23 cellular contexts compared by ENCODE assay signal in the genomic region with DNA sequence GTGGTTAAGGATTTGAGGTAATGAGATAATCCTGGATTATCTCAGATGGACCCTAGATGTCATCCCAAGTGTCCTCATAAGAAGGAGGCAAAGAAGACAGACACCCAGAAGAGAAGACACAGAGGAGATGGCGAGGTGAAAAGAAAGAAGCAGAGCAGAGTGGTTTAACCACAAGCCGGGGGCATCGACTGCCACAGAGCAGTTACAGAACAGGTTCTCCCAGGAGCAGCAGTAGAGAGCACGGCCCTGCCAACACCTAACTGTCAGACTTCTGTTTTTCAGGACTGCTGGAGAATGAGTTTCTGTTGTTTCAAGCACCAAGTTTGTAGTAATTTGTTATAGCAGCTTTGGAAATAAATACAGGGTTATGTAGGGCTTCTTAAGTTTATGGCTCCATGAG.
DNase-seq lines count a peak whose midpoint lies in the region; ATAC-seq and TF ChIP-seq lines count a peak whose summit lies in the region.
"Had no signal": no experiment of that assay in that cellular context is flagged by ENCODE, and none has a peak within 500 bp of the region (broad histone marks: within the 10 kb centered on the region; RNA-seq: fewer than 3 reads in every experiment).

No MANE protein-coding gene starts in this region.

- H3K9me3 Mint-ChIP-seq in nephron progenitor cell: no peaks in the 10 kb centered on the region

- DNase-seq in NCI-H510A (lab: John Stamatoyannopoulos, UW): peak; percentile 24
- DNase-seq in breast epithelium (ENCODE audit: low spot score in 2 of 2): peak; percentile 18 to 53
- DNase-seq in iPS-NIHi11 (ENCODE audit: low spot score): peak; percentile 13
- no peak for DNase-seq in activated effector memory CD4-positive, alpha-beta T cell treated with Interleukin-2 at 50 U/mL for 16 hours
- DNase-seq in nephron progenitor cell: no peak
- no peak for DNase-seq in NCI-H2107 treated with DMSO at 0.1 percent for 48 hours (lab: John Stamatoyannopoulos, UW; ENCODE audit: unreplicated experiment)
- DNase-seq: ACHN; AML-193; COR-L47; EL; H7; Kasumi-1; NCI-H1105 treated with DMSO at 0.1 percent for 48 hours; NCI-H1930; NCI-H524 treated with DMSO at 0.1 percent for 48 hours; NK-92 treated with Interleukin-12 subunit alpha and Interleukin-12 subunit beta, amount 100 ng/mL, for 24 hours; OCI-M1; RPMI8226; SW 1271 had no signal

- H3K9me3 ChIP-seq in breast epithelium: no peaks in the 10 kb centered on the region
- H3K9me3 ChIP-seq: SJSA1 had no signal

- no peak overlapping the region for H3K27ac Mint-ChIP-seq in nephron progenitor cell
- H3K27ac Mint-ChIP-seq: IgD-negative memory B cell had no signal

- TF ChIP-seq POLR2A in breast epithelium (IDR thresholded peaks at IDR 0.05): no peak

- TF ChIP-seq CTCF in breast epithelium (IDR thresholded peaks at IDR 0.05) (no peak), nephron progenitor cell (IDR thresholded peaks at IDR 0.05) (no peak)

- H3K27ac ChIP-seq in breast epithelium: no peak overlapping the region
- H3K27ac ChIP-seq: SJSA1 had no signal

- no peaks in the 10 kb centered on the region for H3K36me3 ChIP-seq in breast epithelium
- H3K36me3 ChIP-seq: SJSA1 had no signal

- H3K36me3 Mint-ChIP-seq in nephron progenitor cell (ENCODE audit: low read depth): no peaks in the 10 kb centered on the region
- H3K36me3 Mint-ChIP-seq: IgD-negative memory B cell had no signal

- no peaks in the 10 kb centered on the region for H3K4me1 ChIP-seq in breast epithelium

- ATAC-seq in GM19463 (IDR thresholded peaks at IDR 0.05; ENCODE audit: unreplicated experiment) (peak; percentile 33), SK-N-SH treated with all-trans-retinoic acid at 6 μM for 48 hours (no peak)

- peaks cover 9% of the 10 kb centered on the region for H3K27me3 Mint-ChIP-seq in nephron progenitor cell (ENCODE audit: low read depth, poor library complexity)
- H3K27me3 Mint-ChIP-seq: IgD-negative memory B cell had no signal

- no peak overlapping the region for H3K4me3 ChIP-seq in breast epithelium
- H3K4me3 ChIP-seq: SJSA1 had no signal

- no peak overlapping the region for H3K4me3 Mint-ChIP-seq in nephron progenitor cell
- H3K4me3 Mint-ChIP-seq: IgD-negative memory B cell had no signal

- no peaks in the 10 kb centered on the region for H3K4me1 Mint-ChIP-seq in nephron progenitor cell
- H3K4me1 Mint-ChIP-seq: IgD-negative memory B cell had no signal

- intact Hi-C loops in breast epithelium (cut with DNase I; ENCODE audit: low total_unique reads): no loop called here

- no peaks in the 10 kb centered on the region for H3K27me3 ChIP-seq in breast epithelium
- H3K27me3 ChIP-seq: SJSA1 had no signal

TF ChIP-seq in SK-N-SH treated with all-trans-retinoic acid at 6 μM for 48 hours, 23 proteins besides CTCF, POLR2A, EP300 and RAD21:
- no peak for TF ChIP-seq TOX (CRISPR knock-in tag; IDR thresholded peaks at IDR 0.05; ENCODE audit: borderline replicate concordance)
- TF ChIP-seq, protein P1, sequence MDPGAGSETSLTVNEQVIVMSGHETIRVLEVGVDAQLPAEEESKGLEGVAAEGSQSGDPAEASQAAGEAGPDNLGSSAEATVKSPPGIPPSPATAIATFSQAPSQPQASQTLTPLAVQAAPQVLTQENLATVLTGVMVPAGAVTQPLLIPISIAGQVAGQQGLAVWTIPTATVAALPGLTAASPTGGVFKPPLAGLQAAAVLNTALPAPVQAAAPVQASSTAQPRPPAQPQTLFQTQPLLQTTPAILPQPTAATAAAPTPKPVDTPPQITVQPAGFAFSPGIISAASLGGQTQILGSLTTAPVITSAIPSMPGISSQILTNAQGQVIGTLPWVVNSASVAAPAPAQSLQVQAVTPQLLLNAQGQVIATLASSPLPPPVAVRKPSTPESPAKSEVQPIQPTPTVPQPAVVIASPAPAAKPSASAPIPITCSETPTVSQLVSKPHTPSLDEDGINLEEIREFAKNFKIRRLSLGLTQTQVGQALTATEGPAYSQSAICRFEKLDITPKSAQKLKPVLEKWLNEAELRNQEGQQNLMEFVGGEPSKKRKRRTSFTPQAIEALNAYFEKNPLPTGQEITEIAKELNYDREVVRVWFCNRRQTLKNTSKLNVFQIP (CRISPR knock-in tag; IDR thresholded peaks at IDR 0.05; ENCODE audit: borderline replicate concordance, low read depth): no peak
- TF ChIP-seq ISL1 (CRISPR knock-in tag; IDR thresholded peaks at IDR 0.05): no peak
- TF ChIP-seq ZC3H10 (CRISPR knock-in tag; IDR thresholded peaks at IDR 0.05): no peak
- TF ChIP-seq, protein P2, sequence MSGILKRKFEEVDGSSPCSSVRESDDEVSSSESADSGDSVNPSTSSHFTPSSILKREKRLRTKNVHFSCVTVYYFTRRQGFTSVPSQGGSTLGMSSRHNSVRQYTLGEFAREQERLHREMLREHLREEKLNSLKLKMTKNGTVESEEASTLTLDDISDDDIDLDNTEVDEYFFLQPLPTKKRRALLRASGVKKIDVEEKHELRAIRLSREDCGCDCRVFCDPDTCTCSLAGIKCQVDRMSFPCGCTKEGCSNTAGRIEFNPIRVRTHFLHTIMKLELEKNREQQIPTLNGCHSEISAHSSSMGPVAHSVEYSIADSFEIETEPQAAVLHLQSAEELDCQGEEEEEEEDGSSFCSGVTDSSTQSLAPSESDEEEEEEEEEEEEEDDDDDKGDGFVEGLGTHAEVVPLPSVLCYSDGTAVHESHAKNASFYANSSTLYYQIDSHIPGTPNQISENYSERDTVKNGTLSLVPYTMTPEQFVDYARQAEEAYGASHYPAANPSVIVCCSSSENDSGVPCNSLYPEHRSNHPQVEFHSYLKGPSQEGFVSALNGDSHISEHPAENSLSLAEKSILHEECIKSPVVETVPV (CRISPR knock-in tag; IDR thresholded peaks at IDR 0.05): no peak
- TF ChIP-seq ARNTL (CRISPR knock-in tag; IDR thresholded peaks at IDR 0.05; ENCODE audit: borderline replicate concordance, low read depth): no peak
- TF ChIP-seq SNAI2 (CRISPR knock-in tag; IDR thresholded peaks at IDR 0.05): no peak
- TF ChIP-seq, protein P3, sequence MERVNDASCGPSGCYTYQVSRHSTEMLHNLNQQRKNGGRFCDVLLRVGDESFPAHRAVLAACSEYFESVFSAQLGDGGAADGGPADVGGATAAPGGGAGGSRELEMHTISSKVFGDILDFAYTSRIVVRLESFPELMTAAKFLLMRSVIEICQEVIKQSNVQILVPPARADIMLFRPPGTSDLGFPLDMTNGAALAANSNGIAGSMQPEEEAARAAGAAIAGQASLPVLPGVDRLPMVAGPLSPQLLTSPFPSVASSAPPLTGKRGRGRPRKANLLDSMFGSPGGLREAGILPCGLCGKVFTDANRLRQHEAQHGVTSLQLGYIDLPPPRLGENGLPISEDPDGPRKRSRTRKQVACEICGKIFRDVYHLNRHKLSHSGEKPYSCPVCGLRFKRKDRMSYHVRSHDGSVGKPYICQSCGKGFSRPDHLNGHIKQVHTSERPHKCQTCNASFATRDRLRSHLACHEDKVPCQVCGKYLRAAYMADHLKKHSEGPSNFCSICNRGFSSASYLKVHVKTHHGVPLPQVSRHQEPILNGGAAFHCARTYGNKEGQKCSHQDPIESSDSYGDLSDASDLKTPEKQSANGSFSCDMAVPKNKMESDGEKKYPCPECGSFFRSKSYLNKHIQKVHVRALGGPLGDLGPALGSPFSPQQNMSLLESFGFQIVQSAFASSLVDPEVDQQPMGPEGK (CRISPR knock-in tag; IDR thresholded peaks at IDR 0.05; ENCODE audit: borderline replicate concordance): no peak

Comparison
In these comparisons a context has a peak if more than half of its experiments do, and no peak if none do; other contexts are left out.
1. DNase-seq: peak in NCI-H510A (single experiment), breast epithelium (2 of 2) and iPS-NIHi11 (single experiment); none in activated effector memory CD4-positive, alpha-beta T cell treated with Interleukin-2 at 50 U/mL for 16 hours (single experiment), nephron progenitor cell (single experiment) and NCI-H2107 treated with DMSO at 0.1 percent for 48 hours (single experiment).